Comparison of ENCODE assay signal across 28 cellular contexts in the genomic region with DNA sequence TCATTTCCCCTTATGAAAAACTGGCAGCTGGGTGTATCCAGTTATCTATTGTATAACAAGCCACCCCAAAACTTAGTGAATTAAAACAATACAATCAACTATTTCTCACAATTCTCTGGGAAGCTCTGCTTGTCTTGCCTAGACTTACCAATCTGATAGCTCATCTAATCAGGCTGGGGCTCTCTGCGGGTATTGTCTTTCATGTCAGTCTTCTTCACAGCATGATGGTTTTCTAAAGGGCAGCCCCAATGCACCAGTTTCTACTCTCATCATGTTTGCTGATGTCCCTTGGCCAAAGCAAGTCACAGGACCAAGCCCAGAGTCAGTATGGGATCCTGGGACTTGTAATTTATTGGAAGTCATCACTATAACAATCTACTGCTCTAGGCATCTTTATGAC.
"Had no signal": no experiment of that assay in that cellular context is flagged by ENCODE, and none has a peak within 500 bp of the region (broad histone marks: within the 10 kb centered on the region; RNA-seq: fewer than 3 reads in every experiment).

No MANE protein-coding gene starts in this region.

- H3K27me3 ChIP-seq: ascending aorta, breast epithelium, cardiac muscle cell, esophagus squamous epithelium, gastroesophageal sphincter had no signal

- H3K4me3 ChIP-seq: ascending aorta, breast epithelium, cardiac muscle cell, esophagus squamous epithelium, gastroesophageal sphincter had no signal

- H3K4me1 Mint-ChIP-seq: activated CD4-positive, alpha-beta T cell treated with anti-CD3 and anti-CD28 coated beads, Interleukin-2, amount 10 ng/mL, durations not matched to agents 7 days and 5 days; activated naive CD4-positive, alpha-beta T cell treated with anti-CD3 and anti-CD28 coated beads, Interleukin-2, amount 10 ng/mL, durations not matched to agents 7 days and 5 days; brain; central memory CD8-positive, alpha-beta T cell had no signal

- H3K4me3 Mint-ChIP-seq: activated CD4-positive, alpha-beta memory T cell treated with anti-CD3 and anti-CD28 coated beads, Interleukin-2, amount 10 ng/mL, durations not matched to agents 7 days and 5 days; activated CD4-positive, alpha-beta T cell treated with anti-CD3 and anti-CD28 coated beads, Interleukin-2, amount 10 ng/mL, durations not matched to agents 7 days and 5 days; activated naive CD4-positive, alpha-beta T cell treated with anti-CD3 and anti-CD28 coated beads, Interleukin-2, amount 10 ng/mL, durations not matched to agents 7 days and 5 days; activated naive CD8-positive, alpha-beta T cell treated with anti-CD3 and anti-CD28 coated beads, Interleukin-2, amount 10 ng/mL, durations not matched to agents 7 days and 5 days; activated T-cell treated with anti-CD3 and anti-CD28 coated beads, Interleukin-2, amount 50 U/mL, for 24 hours; activated T-cell treated with anti-CD3 and anti-CD28 coated beads, Interleukin-2, amount 50 U/mL, for 72 hours; brain; central memory CD8-positive, alpha-beta T cell; effector memory CD8-positive, alpha-beta T cell had no signal

- H3K9me3 ChIP-seq: ascending aorta, esophagus squamous epithelium, gastroesophageal sphincter had no signal

- H3K36me3 Mint-ChIP-seq: activated naive CD4-positive, alpha-beta T cell treated with anti-CD3 and anti-CD28 coated beads, Interleukin-2, amount 10 ng/mL, durations not matched to agents 7 days and 5 days; activated naive CD8-positive, alpha-beta T cell treated with anti-CD3 and anti-CD28 coated beads, Interleukin-2, amount 10 ng/mL, durations not matched to agents 7 days and 5 days; brain had no signal

- H3K27me3 Mint-ChIP-seq: activated naive CD4-positive, alpha-beta T cell treated with anti-CD3 and anti-CD28 coated beads, Interleukin-2, amount 10 ng/mL, durations not matched to agents 7 days and 5 days; activated T-cell treated with anti-CD3 and anti-CD28 coated beads, Interleukin-2, amount 50 U/mL, for 24 hours had no signal

- H3K27ac Mint-ChIP-seq: activated CD4-positive, alpha-beta memory T cell treated with anti-CD3 and anti-CD28 coated beads, Interleukin-2, amount 10 ng/mL, durations not matched to agents 7 days and 5 days; activated CD4-positive, alpha-beta T cell treated with anti-CD3 and anti-CD28 coated beads, Interleukin-2, amount 10 ng/mL, durations not matched to agents 7 days and 5 days; activated naive CD4-positive, alpha-beta T cell treated with anti-CD3 and anti-CD28 coated beads, Interleukin-2, amount 10 ng/mL, durations not matched to agents 7 days and 5 days; activated naive CD4-positive, alpha-beta T cell treated with anti-CD3 and anti-CD28 coated beads, Interleukin-2, amount 50 U/mL, for 72 hours; activated naive CD8-positive, alpha-beta T cell treated with anti-CD3 and anti-CD28 coated beads, Interleukin-2, amount 10 ng/mL, durations not matched to agents 7 days and 5 days; activated T-cell treated with anti-CD3 and anti-CD28 coated beads, Interleukin-2, amount 50 U/mL, for 24 hours; activated T-cell treated with anti-CD3 and anti-CD28 coated beads, Interleukin-2, amount 50 U/mL, for 72 hours; brain; effector memory CD8-positive, alpha-beta T cell had no signal

- H3K4me1 ChIP-seq: ascending aorta, breast epithelium, esophagus squamous epithelium, gastroesophageal sphincter had no signal

- ATAC-seq: activated naive CD4-positive, alpha-beta T cell treated with anti-CD3 and anti-CD28 coated beads, Interleukin-2, amount 50 U/mL, for 72 hours; activated T-cell treated with anti-CD3 and anti-CD28 coated beads, Interleukin-2, amount 50 U/mL, for 72 hours; effector memory CD8-positive, alpha-beta T cell; gastroesophageal sphincter had no signal

- H3K36me3 ChIP-seq: ascending aorta, breast epithelium, cardiac muscle cell, esophagus squamous epithelium, gastroesophageal sphincter had no signal

- DNase-seq: activated CD4-positive, alpha-beta memory T cell treated with anti-CD3 and anti-CD28 coated beads, Interleukin-2, amount 10 ng/mL, durations not matched to agents 7 days and 5 days; activated CD4-positive, alpha-beta T cell treated with anti-CD3 and anti-CD28 coated beads for 1 hour; activated CD4-positive, alpha-beta T cell treated with anti-CD3 and anti-CD28 coated beads for 4 hours; activated CD4-positive, alpha-beta T cell treated with anti-CD3 and anti-CD28 coated beads, Interleukin-2, amount 10 ng/mL, durations not matched to agents 7 days and 5 days; activated CD4-positive, alpha-beta T cell treated with anti-CD3 and anti-CD28 coated beads, Interleukin-2, amount 50 U/mL, for 4 hours; activated CD8-positive, alpha-beta memory T cell treated with anti-CD3 and anti-CD28 coated beads, Interleukin-2, amount 50 U/mL, for 48 hours; activated gamma-delta T cell; activated naive CD4-positive, alpha-beta T cell; activated naive CD4-positive, alpha-beta T cell treated with anti-CD3 and anti-CD28 coated beads, Interleukin-2, amount 10 ng/mL, durations not matched to agents 7 days and 5 days; activated naive CD8-positive, alpha-beta T cell treated with anti-CD3 and anti-CD28 coated beads, Interleukin-2, amount 10 ng/mL, durations not matched to agents 7 days and 5 days; activated T-cell treated with anti-CD3 and anti-CD28 coated beads for 4 hours; activated T-cell treated with anti-CD3 and anti-CD28 coated beads, Interleukin-2, amount 50 U/mL, for 24 hours; activated T-cell treated with anti-CD3 and anti-CD28 coated beads, Interleukin-2, amount 50 U/mL, for 72 hours; cortex of kidney; dermis blood vessel endothelial cell; effector CD4-positive, alpha-beta T cell; effector memory CD8-positive, alpha-beta T cell; esophagus squamous epithelium; foreskin melanocyte; T-helper 2 cell had no signal

- H3K27ac ChIP-seq: ascending aorta, breast epithelium, cardiac muscle cell, epithelial cell of prostate, esophagus squamous epithelium, gastroesophageal sphincter had no signal

- H3K9me3 Mint-ChIP-seq: activated CD4-positive, alpha-beta T cell treated with anti-CD3 and anti-CD28 coated beads, Interleukin-2, amount 10 ng/mL, durations not matched to agents 7 days and 5 days; activated naive CD4-positive, alpha-beta T cell treated with anti-CD3 and anti-CD28 coated beads, Interleukin-2, amount 10 ng/mL, durations not matched to agents 7 days and 5 days; activated naive CD4-positive, alpha-beta T cell treated with anti-CD3 and anti-CD28 coated beads, Interleukin-2, amount 50 U/mL, for 72 hours; activated T-cell treated with anti-CD3 and anti-CD28 coated beads, Interleukin-2, amount 50 U/mL, for 24 hours; activated T-cell treated with anti-CD3 and anti-CD28 coated beads, Interleukin-2, amount 50 U/mL, for 72 hours; central memory CD8-positive, alpha-beta T cell; effector memory CD8-positive, alpha-beta T cell had no signal
